ENCODE assay signal across 25 cellular contexts in genomic region chr3:176190755-176191154, GRCh38.
"Had no signal": no experiment of that assay in that cellular context is flagged by ENCODE, and none has a peak within 500 bp of the region (broad histone marks: within the 10 kb centered on the region; RNA-seq: fewer than 3 reads in every experiment).

No MANE protein-coding gene starts in this region.

- H3K36me3 ChIP-seq: adrenal gland, esophagus muscularis mucosa, gastroesophageal sphincter, heart right ventricle, left lung, spleen, thyroid gland had no signal

- H3K4me3 ChIP-seq: adrenal gland, esophagus muscularis mucosa, gastroesophageal sphincter, heart right ventricle, left lung, spleen, thyroid gland had no signal

- H3K27ac ChIP-seq: adrenal gland, esophagus muscularis mucosa, gastroesophageal sphincter, heart right ventricle, left lung, spleen, thyroid gland had no signal

- H3K9me3 ChIP-seq: adrenal gland, esophagus muscularis mucosa, left lung, thyroid gland had no signal

- H3K4me3 Mint-ChIP-seq: activated B cell treated with CpG ODN at 0.5 μM for 24 hours; activated CD4-positive, alpha-beta memory T cell treated with anti-CD3 and anti-CD28 coated beads for 36 hours; activated T-helper 1 cell treated with anti-CD3 and anti-CD28 coated beads, Interleukin-12 subunit alpha, Interleukin-12 subunit beta, Interleukin-2, Interleukin-4 antibody, amounts not matched to agents 30 ng/mL and 10 ng/mL and 1 ng/mL, durations not matched to agents 14 hours and 24 hours and 36 hours; dendritic cell treated with granulocyte-macrophage colony-stimulating factor and Interleukin-4, amounts not matched to agents 40 ng/mL and 50 ng/mL, for 4 days; mesothelial cell of epicardium; natural killer cell treated with Interleukin-12 subunit alpha and Interleukin-12 subunit beta and Interleukin-15 and Interleukin-18, amount 100 ng/mL, for 72 hours had no signal

- H3K27me3 ChIP-seq: adrenal gland, esophagus muscularis mucosa, gastroesophageal sphincter, heart right ventricle, left lung, spleen, thyroid gland had no signal

- H3K27ac Mint-ChIP-seq: activated B cell treated with CpG ODN at 0.5 μM for 24 hours; activated CD4-positive, alpha-beta memory T cell treated with anti-CD3 and anti-CD28 coated beads for 36 hours; activated naive CD4-positive, alpha-beta T cell treated with anti-CD3 and anti-CD28 coated beads, Interleukin-2, amount 50 U/mL, for 72 hours; activated T-helper 1 cell treated with anti-CD3 and anti-CD28 coated beads, Interleukin-12 subunit alpha, Interleukin-12 subunit beta, Interleukin-2, Interleukin-4 antibody, amounts not matched to agents 30 ng/mL and 10 ng/mL and 1 ng/mL, durations not matched to agents 14 hours and 24 hours and 36 hours; dendritic cell treated with granulocyte-macrophage colony-stimulating factor and Interleukin-4, amounts not matched to agents 40 ng/mL and 50 ng/mL, for 4 days; mesothelial cell of epicardium; natural killer cell treated with Interleukin-12 subunit alpha and Interleukin-12 subunit beta and Interleukin-15 and Interleukin-18, amount 100 ng/mL, for 72 hours had no signal

- H3K27me3 Mint-ChIP-seq: activated B cell treated with CpG ODN at 0.5 μM for 24 hours; activated CD4-positive, alpha-beta memory T cell treated with anti-CD3 and anti-CD28 coated beads for 36 hours; dendritic cell treated with granulocyte-macrophage colony-stimulating factor and Interleukin-4, amounts not matched to agents 40 ng/mL and 50 ng/mL, for 4 days; natural killer cell treated with Interleukin-12 subunit alpha and Interleukin-12 subunit beta and Interleukin-15 and Interleukin-18, amount 100 ng/mL, for 72 hours had no signal

- DNase-seq: activated B cell treated with CpG ODN at 0.5 μM for 24 hours; activated CD4-positive, alpha-beta memory T cell treated with anti-CD3 and anti-CD28 coated beads for 36 hours; activated CD4-positive, alpha-beta T cell treated with anti-CD3 and anti-CD28 coated beads for 4 hours; activated gamma-delta T cell treated with Interleukin-2 at 50 U/mL for 16 hours; activated T-cell treated with anti-CD3 and anti-CD28 coated beads for 4 hours; adrenal gland; effector CD8-positive, alpha-beta T cell; heart right ventricle; nucleus accumbens; posterior cingulate gyrus; retina; spleen; stimulated activated naive CD4-positive, alpha-beta T cell; thyroid gland had no signal

- ATAC-seq: activated naive CD4-positive, alpha-beta T cell treated with anti-CD3 and anti-CD28 coated beads, Interleukin-2, amount 50 U/mL, for 72 hours; gastroesophageal sphincter; heart right ventricle; left lung; natural killer cell treated with Interleukin-12 subunit alpha and Interleukin-12 subunit beta and Interleukin-15 and Interleukin-18, amount 100 ng/mL, for 72 hours had no signal

- H3K4me1 Mint-ChIP-seq: activated B cell treated with CpG ODN at 0.5 μM for 24 hours, mesothelial cell of epicardium had no signal

- FAIRE-seq: astrocyte, bronchial epithelial cell, TTC549 had no signal

- H3K4me1 ChIP-seq: adrenal gland, esophagus muscularis mucosa, gastroesophageal sphincter, heart right ventricle, left lung, spleen, thyroid gland had no signal

- H3K36me3 Mint-ChIP-seq: activated CD4-positive, alpha-beta memory T cell treated with anti-CD3 and anti-CD28 coated beads for 36 hours; activated naive CD4-positive, alpha-beta T cell treated with anti-CD3 and anti-CD28 coated beads, Interleukin-2, amount 50 U/mL, for 72 hours; mesothelial cell of epicardium had no signal
